Comparison of ENCODE assay signal across 18 cellular contexts in the genomic region with DNA sequence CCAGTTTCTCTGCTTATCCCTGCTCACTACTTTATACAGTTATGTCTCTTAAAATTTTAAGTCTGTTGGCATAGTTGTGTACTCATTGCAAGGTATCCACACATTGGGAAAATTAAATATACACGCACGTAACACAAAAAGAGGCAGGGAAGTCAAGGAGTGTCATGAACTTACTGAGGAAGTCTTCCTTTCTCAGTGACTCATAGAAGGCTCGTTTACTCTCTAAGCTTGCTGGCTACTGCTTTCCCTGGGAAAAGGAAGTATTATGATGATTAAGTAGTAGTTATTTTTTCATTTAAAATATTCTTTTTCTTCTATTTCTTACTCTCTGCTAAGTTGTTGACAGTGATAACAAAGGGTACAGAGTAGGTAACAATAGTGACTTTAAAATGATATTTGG.
DNase-seq lines count a peak whose midpoint lies in the region; ATAC-seq and TF ChIP-seq lines count a peak whose summit lies in the region.
"Had no signal": no experiment of that assay in that cellular context is flagged by ENCODE, and none has a peak within 500 bp of the region (broad histone marks: within the 10 kb centered on the region; RNA-seq: fewer than 3 reads in every experiment).

No MANE protein-coding gene starts in this region.

- DNase-seq in MCF 10A (ENCODE audit: unreplicated experiment) (peak; percentile 56), breast epithelium (ENCODE audit: low spot score in 2 of 2) (no peak), astrocyte of the hippocampus (ENCODE audit: low read depth, low spot score) (peak; percentile 31), glomerular visceral epithelial cell (ENCODE audit: extremely low spot score) (peak; percentile 36), epidermal melanocyte (ENCODE audit: insufficient read length, low spot score) (no peak), activated gamma-delta T cell treated with Interleukin-2 at 50 U/mL for 16 hours (no peak), MG63 (no peak)
- DNase-seq: 8988T; activated CD4-positive, alpha-beta T cell treated with anti-CD3 and anti-CD28 coated beads for 4 hours; activated T-cell treated with anti-CD3 and anti-CD28 coated beads, Interleukin-2, amount 50 U/mL, for 72 hours; foreskin melanocyte; KBM-7; spleen; SW 1271 had no signal

- H3K27me3 Mint-ChIP-seq in MCF 10A (ENCODE audit: insufficient read depth, unreplicated experiment) = no peaks in the 10 kb centered on the region

- H3K36me3 Mint-ChIP-seq in MCF 10A (ENCODE audit: insufficient read depth, unreplicated experiment) = no peaks in the 10 kb centered on the region

- no peak for TF ChIP-seq CTCF in MCF 10A (IDR thresholded peaks at IDR 0.05; ENCODE audit: unreplicated experiment)
- TF ChIP-seq CTCF in breast epithelium (IDR thresholded peaks at IDR 0.05) = no peak

- no peak overlapping the region for H3K4me3 Mint-ChIP-seq in MCF 10A (ENCODE audit: unreplicated experiment)
- H3K4me3 Mint-ChIP-seq: activated T-cell treated with anti-CD3 and anti-CD28 coated beads, Interleukin-2, amount 50 U/mL, for 72 hours; nephron had no signal

- no peak overlapping the region for H3K27ac ChIP-seq in breast epithelium
- H3K27ac ChIP-seq: spleen, tibial nerve had no signal

- no peaks in the 10 kb centered on the region for H3K4me1 ChIP-seq in breast epithelium

- ATAC-seq in GM21367 (IDR thresholded peaks at IDR 0.05; ENCODE audit: unreplicated experiment) = no peak
- ATAC-seq: activated T-cell treated with anti-CD3 and anti-CD28 coated beads, Interleukin-2, amount 50 U/mL, for 72 hours had no signal

- intact Hi-C loops in MCF 10A (cut with micrococcal nuclease) = no loop called here
- intact Hi-C loops in breast epithelium (cut with DNase I; ENCODE audit: low total_unique reads) = no loop called here

- peaks cover 8% of the 10 kb centered on the region for H3K4me1 Mint-ChIP-seq in MCF 10A (ENCODE audit: insufficient read depth, unreplicated experiment)

- POLR2A ChIA-PET in MCF 10A (lab: Yijun Ruan, JAX) = interaction anchor here (0.6 to 1.2 kb wide), 3 partner anchors 9 to 58 kb away, joined by 3 to 4 read pairs (median 3); no protein-coding TSS in a partner anchor

- H3K27ac Mint-ChIP-seq in MCF 10A (ENCODE audit: low read depth, unreplicated experiment) = no peak overlapping the region
- H3K27ac Mint-ChIP-seq: activated T-cell treated with anti-CD3 and anti-CD28 coated beads, Interleukin-2, amount 50 U/mL, for 72 hours; nephron had no signal

- H3K9me3 ChIP-seq in breast epithelium (peaks cover 8 to 14% of the 10 kb centered on the region in 2 donors), MG63 (no peaks in the 10 kb centered on the region)

- no peaks in the 10 kb centered on the region for H3K27me3 ChIP-seq in breast epithelium
- no peaks in the 10 kb centered on the region for H3K27me3 ChIP-seq in MG63
- H3K27me3 ChIP-seq: cardiac muscle cell, spleen, tibial nerve had no signal

- no peaks in the 10 kb centered on the region for H3K36me3 ChIP-seq in breast epithelium
- no peaks in the 10 kb centered on the region for H3K36me3 ChIP-seq in MG63
- H3K36me3 ChIP-seq: cardiac muscle cell had no signal

- BruUV-seq in MCF 10A (replicated peaks; lab: Mats Ljungman, UMichigan) = no TSS peak

- TF ChIP-seq POLR2A in breast epithelium (IDR thresholded peaks at IDR 0.05) = no peak

- no peaks in the 10 kb centered on the region for H3K9me3 Mint-ChIP-seq in MCF 10A (ENCODE audit: unreplicated experiment)

- CTCF ChIA-PET in MCF 10A (lab: Yijun Ruan, JAX) = interaction anchor here (0.6 to 0.9 kb wide), 3 partner anchors 29 to 296 kb away, joined by 3 to 5 read pairs (median 3); no protein-coding TSS in a partner anchor

- no peak overlapping the region for H3K4me3 ChIP-seq in breast epithelium
- no peak overlapping the region for H3K4me3 ChIP-seq in MG63
- H3K4me3 ChIP-seq: cardiac muscle cell, spleen, tibial nerve had no signal

Comparison
In these comparisons a context has a peak if more than half of its experiments do, and no peak if none do; other contexts are left out.
1. DNase-seq: peak in MCF 10A (single experiment), astrocyte of the hippocampus (single experiment) and glomerular visceral epithelial cell (single experiment); none in breast epithelium (0 of 2), epidermal melanocyte (single experiment), activated gamma-delta T cell treated with Interleukin-2 at 50 U/mL for 16 hours (single experiment) and MG63 (single experiment).